8 cellular contexts compared by ENCODE assay signal in the genomic region with DNA sequence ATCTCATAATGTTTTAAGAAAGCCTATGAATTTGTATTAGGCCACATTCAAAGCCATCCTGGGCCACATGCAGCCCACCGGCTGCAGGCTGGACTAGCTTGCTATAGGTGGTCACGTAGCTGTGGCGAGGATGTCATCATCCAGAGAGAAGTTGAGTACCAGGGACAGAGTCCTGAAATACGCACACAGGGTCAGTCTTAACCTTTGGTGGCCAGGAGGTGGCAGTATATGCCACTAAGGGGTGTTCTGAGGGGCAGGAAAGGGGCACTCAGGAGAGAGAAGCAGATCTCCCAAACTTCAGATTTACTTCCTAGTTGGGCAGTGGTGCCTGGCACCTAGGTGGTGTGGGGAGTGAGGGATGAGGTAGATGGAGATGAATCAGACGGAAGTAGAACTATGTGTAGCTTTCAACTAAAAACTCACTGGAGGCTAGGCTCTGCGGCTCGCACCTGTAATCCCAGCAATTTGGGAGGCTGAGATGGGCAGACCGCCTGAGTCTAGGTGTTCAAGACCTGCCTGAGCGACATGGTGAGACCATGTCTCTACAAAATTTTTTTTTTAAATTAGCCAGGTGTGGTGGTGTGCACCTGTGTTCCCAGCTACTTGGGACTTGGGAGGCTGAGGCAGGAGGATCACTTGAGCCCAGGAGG. TPM values are rescaled to one million over a fixed set of nuclear protein-coding genes. Genes with fewer than 3 reads are reported as not detected.
DNase-seq lines count a peak whose midpoint lies in the region; ATAC-seq, FAIRE-seq and TF ChIP-seq lines count a peak whose summit lies in the region.

No MANE protein-coding gene starts in this region.

- H3K9me3 ChIP-seq in OCI-LY7 (ENCODE audit: low read length), result no peaks in the 10 kb centered on the region
- no peaks in the 10 kb centered on the region for H3K9me3 ChIP-seq in pancreas

- H2AFZ ChIP-seq in OCI-LY7 (ENCODE audit: low read length), result no peak overlapping the region

- WGBS in pancreas, 2 donors, result 31 to 33% methylated on average over 9 of the region's 9 CpGs

- H3K27me3 ChIP-seq in pancreas, result no peaks in the 10 kb centered on the region

- DNase-seq in GDM1 (lab: John Stamatoyannopoulos, UW) (peak; percentile 52), LHCN-M2 (ENCODE audit: low read depth) (peak; percentile 48), OCI-LY7 (ENCODE audit: low spot score) (peak; percentile 79), globus pallidus (ENCODE audit: low spot score) (peak; percentile 72), pancreas (peak in 2 of 6 donors; percentile 30 to 60)
- DNase-seq in activated naive CD4-positive, alpha-beta T cell treated with anti-CD3 and anti-CD28 coated beads, Interleukin-2, amount 50 U/mL, for 16 hours, result peak; percentile 40

- peak; percentile 56 to 79 (median 76) for ATAC-seq in pancreas
- no peak for ATAC-seq in GM21619 (IDR thresholded peaks at IDR 0.05; ENCODE audit: unreplicated experiment)
- ATAC-seq in HG02571 (IDR thresholded peaks at IDR 0.05; ENCODE audit: unreplicated experiment), result no peak

- no peak overlapping the region for H3K4me2 ChIP-seq in OCI-LY7 (ENCODE audit: low read length)

- CTCF ChIA-PET in OCI-LY7 (lab: Charles Lee; ENCODE audit: unreplicated experiment), result interaction anchor here (1.0 to 1.6 kb wide), 3 partner anchors 36 to 134 kb away, joined by 4 to 21 read pairs (median 6); no protein-coding TSS in a partner anchor

- H3K4me1 ChIP-seq in OCI-LY7 (ENCODE audit: insufficient read depth, low read length, poor library complexity, severe bottlenecking), result no peaks in the 10 kb centered on the region
- H3K4me1 ChIP-seq in pancreas, result no peaks in the 10 kb centered on the region

- H3K79me2 ChIP-seq in OCI-LY7 (ENCODE audit: insufficient read depth, low read depth, low read length), result no peaks in the 10 kb centered on the region

- H3K4me3 ChIP-seq in OCI-LY7 (ENCODE audit: low read depth, low read length, poor library complexity, severe bottlenecking), result no peak overlapping the region
- no peak overlapping the region for H3K4me3 ChIP-seq in pancreas

- H3K36me3 ChIP-seq in OCI-LY7 (ENCODE audit: insufficient read depth, low read length) (no peaks in the 10 kb centered on the region), pancreas (no peaks in the 10 kb centered on the region)

- BruUV-seq in OCI-LY7 (replicated peaks; lab: Mats Ljungman, UMichigan), result no TSS peak

- POLR2A ChIA-PET in OCI-LY7 (lab: Charles Lee), result interaction anchor here (1.0 kb wide), 1 partner anchor 169 kb away, joined by 7 read pairs; no protein-coding TSS in a partner anchor

- H3K27ac ChIP-seq in OCI-LY7 (ENCODE audit: low read depth, low read length, poor library complexity, severe bottlenecking), result no peak overlapping the region
- no peak overlapping the region for H3K27ac ChIP-seq in pancreas

- intact Hi-C loops in OCI-LY7 (cut with micrococcal nuclease; ENCODE audit: unreplicated experiment) (loop anchor here (1.0 to 5.0 kb wide), 3 partner anchors 36 to 216 kb away; no protein-coding TSS in a partner anchor), pancreas (cut with DNase I) (loop anchor here in 2 of 3 donors (2.0 to 10.0 kb wide), 3 partner anchors 37 to 153 kb away; no protein-coding TSS in a partner anchor)

- H4K20me1 ChIP-seq in OCI-LY7 (ENCODE audit: insufficient read depth, low read length), result no peaks in the 10 kb centered on the region

- TF ChIP-seq CTCF in OCI-LY7 (conservative IDR thresholded peaks at IDR 0.05; ENCODE audit: low read length), result peak; percentile 88
- peak; percentile 48 to 77 (median 73) for TF ChIP-seq CTCF in pancreas (IDR thresholded peaks at IDR 0.05)

- FAIRE-seq in pancreas (lab: Jason Lieb, UNC), result no peak

- no peaks in the 10 kb centered on the region for H3K9me2 ChIP-seq in OCI-LY7 (ENCODE audit: insufficient read depth, low read length)

RNA-seq across cellular contexts. Expression of gene CDK18, which starts 16.3 kb away (rescaled TPM):
- 0.34 and 0.71 TPM in 2 replicates for total RNA-seq in LHCN-M2 (2014; rRNA removed)
- 6.1 TPM for polyA plus RNA-seq in LHCN-M2 (2012)
- 10.1 and 10.9 TPM in 2 replicates for total RNA-seq in OCI-LY7 (2014; rRNA removed; shearing (Covaris generic))
- 21.2 and 24.1 TPM in 2 replicates for total RNA-seq in OCI-LY7 (2022)
- total RNA-seq in pancreas, result 10 to 100 TPM in 5 of 6 donors, 1 to 10 TPM in 1; 7.7 to 31.0 (median 12.8) TPM
- polyA plus RNA-seq in pancreas, result 10 to 100 TPM; 18.2 to 35.4 TPM

RNA-seq across cellular contexts. Expression of gene BLACAT1, which starts 32.4 kb away (rescaled TPM):
- total RNA-seq in LHCN-M2 (2014; rRNA removed) (not detected in 2 replicates), OCI-LY7 (2022) (0.29 and 0.48 TPM in 2 replicates), pancreas (under 1 TPM in 5 of 6 donors, not detected in 1; 0.09 to 0.34 (median 0.17) TPM)
- polyA plus RNA-seq in LHCN-M2 (2012), result not detected
- total RNA-seq in OCI-LY7 (2014; rRNA removed; shearing (Covaris generic)), result 0.19 TPM in 1 of 2 replicates, not detected in the other
- under 1 TPM in 1 of 2 donors, not detected in 1; 0.09 TPM for polyA plus RNA-seq in pancreas

Comparison
In these comparisons a context has a peak if more than half of its experiments do, and no peak if none do; other contexts are left out.
1. ATAC-seq: peak in pancreas (4 of 4); none in GM21619 (single experiment) and HG02571 (single experiment).